In genomic region chrX:105552395-105552794, GRCh38 we compare ENCODE assay signal across 17 cellular contexts.
DNase-seq lines count a peak whose midpoint lies in the region; ATAC-seq and TF ChIP-seq lines count a peak whose summit lies in the region.
"Had no signal": no experiment of that assay in that cellular context is flagged by ENCODE, and none has a peak within 500 bp of the region (broad histone marks: within the 10 kb centered on the region; RNA-seq: fewer than 3 reads in every experiment).

No MANE protein-coding gene starts in this region.

- H3K9me3 Mint-ChIP-seq in stimulated activated effector memory CD8-positive, alpha-beta T cell treated with anti-CD3 and anti-CD28 coated beads, Interleukin-12 subunit alpha, Interleukin-12 subunit beta, amount 100 ng/mL, for 72 hours, result peaks cover 3% of the 10 kb centered on the region
- H3K9me3 Mint-ChIP-seq in CD14-positive monocyte, result peaks cover 0 to 3% (median 0%) of the 10 kb centered on the region in 7 donors
- H3K9me3 Mint-ChIP-seq: activated B cell treated with CpG ODN at 0.5 μM for 24 hours had no signal

- no peak overlapping the region for H3K4me3 ChIP-seq in fibroblast of lung (replicated peaks in 1 of 4; ENCODE audit: control extremely low read depth in 1 of 4, insufficient read depth in 1 of 4, low read depth in 3 of 4, low read length in 4 of 4)
- H3K4me3 ChIP-seq: tibial nerve had no signal

- no peaks in the 10 kb centered on the region for H3K4me1 Mint-ChIP-seq in stimulated activated effector memory CD8-positive, alpha-beta T cell treated with anti-CD3 and anti-CD28 coated beads, Interleukin-12 subunit alpha, Interleukin-12 subunit beta, amount 100 ng/mL, for 72 hours
- no peaks in the 10 kb centered on the region for H3K4me1 Mint-ChIP-seq in CD14-positive monocyte
- H3K4me1 Mint-ChIP-seq: activated B cell treated with CpG ODN at 0.5 μM for 24 hours had no signal

- no peaks in the 10 kb centered on the region for H3K9me3 ChIP-seq in fibroblast of lung (ENCODE audit: control insufficient read depth, insufficient read depth, low read depth, low read length)
- H3K9me3 ChIP-seq: neutrophil, tibial nerve had no signal

- no peak overlapping the region for H3K4me3 Mint-ChIP-seq in stimulated activated effector memory CD8-positive, alpha-beta T cell treated with anti-CD3 and anti-CD28 coated beads, Interleukin-12 subunit alpha, Interleukin-12 subunit beta, amount 100 ng/mL, for 72 hours
- no peak overlapping the region for H3K4me3 Mint-ChIP-seq in CD14-positive monocyte
- H3K4me3 Mint-ChIP-seq: activated B cell treated with CpG ODN at 0.5 μM for 24 hours had no signal

- H3K4me1 ChIP-seq in fibroblast of lung (ENCODE audit: control insufficient read depth, extremely low read depth, insufficient read depth, low read length), result no peaks in the 10 kb centered on the region
- H3K4me1 ChIP-seq: tibial nerve had no signal

- in situ Hi-C loops in GM13976 (cut with MboI; ENCODE audit: low sequenced_read_pairs, unreplicated experiment), result no loop called here

- intact Hi-C loops in CD14-positive monocyte (cut with micrococcal nuclease), result no loop called here

- H3K27ac ChIP-seq in RWPE1 (no peak overlapping the region), fibroblast of lung (ENCODE audit: insufficient read depth, low read length) (no peak overlapping the region)
- H3K27ac ChIP-seq: neutrophil, tibial nerve had no signal

- no peak overlapping the region for H3K9ac ChIP-seq in fibroblast of lung (ENCODE audit: insufficient read depth, low read length)

- H3K27me3 ChIP-seq in fibroblast of lung (ENCODE audit: control insufficient read depth, insufficient read depth, low read length), result no peaks in the 10 kb centered on the region
- H3K27me3 ChIP-seq: neutrophil, tibial nerve had no signal

- H3K79me2 ChIP-seq in fibroblast of lung (ENCODE audit: control insufficient read depth, insufficient read depth, low read length), result no peaks in the 10 kb centered on the region

- no peaks in the 10 kb centered on the region for H4K20me1 ChIP-seq in fibroblast of lung (ENCODE audit: control insufficient read depth, extremely low read depth, insufficient read depth, low read length)

- POLR2A ChIA-PET in RWPE1 (lab: Yijun Ruan, JAX; ENCODE audit: low non-redundant PET), result no interaction called here

- H3K36me3 Mint-ChIP-seq in stimulated activated effector memory CD8-positive, alpha-beta T cell treated with anti-CD3 and anti-CD28 coated beads, Interleukin-12 subunit alpha, Interleukin-12 subunit beta, amount 100 ng/mL, for 72 hours, result no peaks in the 10 kb centered on the region
- H3K36me3 Mint-ChIP-seq in CD14-positive monocyte, result no peaks in the 10 kb centered on the region

- H2AFZ ChIP-seq in fibroblast of lung (ENCODE audit: low read length), result no peak overlapping the region

- TF ChIP-seq CTCF in RWPE1 (conservative IDR thresholded peaks at IDR 0.05; ENCODE audit: low read depth) (no peak), fibroblast of lung (conservative IDR thresholded peaks at IDR 0.05 in 1 of 2, IDR thresholded peaks at IDR 0.05 in 1 of 2; ENCODE audit: low read depth in 1 of 2, low read length in 2 of 2) (no peak), CD14-positive monocyte (IDR thresholded peaks at IDR 0.05) (no peak), GM13976 (IDR thresholded peaks at IDR 0.05; ENCODE audit: borderline replicate concordance, control extremely low read depth, extremely low read depth, insufficient read depth, missing control alignments) (no peak)

- ATAC-seq in stimulated activated effector memory CD8-positive, alpha-beta T cell treated with anti-CD3 and anti-CD28 coated beads, Interleukin-12 subunit alpha, Interleukin-12 subunit beta, amount 100 ng/mL, for 72 hours, result no peak
- ATAC-seq: left cardiac atrium had no signal

- H3K36me3 ChIP-seq in fibroblast of lung (ENCODE audit: control insufficient read depth, insufficient read depth, low read length), result no peaks in the 10 kb centered on the region
- H3K36me3 ChIP-seq: neutrophil, tibial nerve had no signal

- peak; percentile 45 for DNase-seq in HS-5 (ENCODE audit: low read depth)
- peak; percentile 52 for DNase-seq in RWPE1 (ENCODE audit: low spot score)
- DNase-seq in fibroblast of lung (ENCODE audit: low read depth in 2 of 2), result peak; percentile 32 to 70
- DNase-seq in non-pigmented ciliary epithelial cell (ENCODE audit: low read depth), result peak; percentile 11
- no peak for DNase-seq in stimulated activated effector memory CD8-positive, alpha-beta T cell treated with anti-CD3 and anti-CD28 coated beads, Interleukin-12 subunit alpha, Interleukin-12 subunit beta, amount 100 ng/mL, for 72 hours (ENCODE audit: low spot score in 2 of 2)
- DNase-seq in CD14-positive monocyte (ENCODE audit: low spot score), result no peak
- no peak for DNase-seq in pons (ENCODE audit: low spot score)
- no peak for DNase-seq in GM13976 (ENCODE audit: low spot score)
- DNase-seq: activated B cell treated with CpG ODN at 0.5 μM for 24 hours; activated effector memory CD4-positive, alpha-beta T cell treated with Interleukin-2 at 50 U/mL for 16 hours; AML-193; cortex of kidney; left cardiac atrium; NCI-H187 treated with DMSO at 0.1 percent for 48 hours; NCI-H526 treated with DMSO at 0.1 percent for 48 hours had no signal

- peaks cover 0 to 2% (median 0%) of the 10 kb centered on the region in 3 donors for H3K27me3 Mint-ChIP-seq in CD14-positive monocyte (ENCODE audit: low read depth in 3 of 3)
- H3K27me3 Mint-ChIP-seq: activated B cell treated with CpG ODN at 0.5 μM for 24 hours had no signal

- H3K27ac Mint-ChIP-seq in stimulated activated effector memory CD8-positive, alpha-beta T cell treated with anti-CD3 and anti-CD28 coated beads, Interleukin-12 subunit alpha, Interleukin-12 subunit beta, amount 100 ng/mL, for 72 hours, result no peak overlapping the region
- no peak overlapping the region for H3K27ac Mint-ChIP-seq in CD14-positive monocyte
- H3K27ac Mint-ChIP-seq: activated B cell treated with CpG ODN at 0.5 μM for 24 hours had no signal

- CTCF ChIA-PET in RWPE1 (lab: Yijun Ruan, JAX), result interaction anchor here (0.5 to 0.6 kb wide), 2 partner anchors 21 to 291 kb away, joined by 3 read pairs; no protein-coding TSS in a partner anchor

- no peak overlapping the region for H3K4me2 ChIP-seq in fibroblast of lung (ENCODE audit: extremely low read depth, insufficient read depth, low read length)

Comparison
In these comparisons a context has a peak if more than half of its experiments do, and no peak if none do; other contexts are left out.
1. DNase-seq: peak in HS-5 (single experiment), RWPE1 (single experiment), fibroblast of lung (2 of 2) and non-pigmented ciliary epithelial cell (single experiment); none in stimulated activated effector memory CD8-positive, alpha-beta T cell treated with anti-CD3 and anti-CD28 coated beads, Interleukin-12 subunit alpha, Interleukin-12 subunit beta, amount 100 ng/mL, for 72 hours (0 of 2), CD14-positive monocyte (single experiment), pons (single experiment) and GM13976 (single experiment).